In the genomic region with DNA sequence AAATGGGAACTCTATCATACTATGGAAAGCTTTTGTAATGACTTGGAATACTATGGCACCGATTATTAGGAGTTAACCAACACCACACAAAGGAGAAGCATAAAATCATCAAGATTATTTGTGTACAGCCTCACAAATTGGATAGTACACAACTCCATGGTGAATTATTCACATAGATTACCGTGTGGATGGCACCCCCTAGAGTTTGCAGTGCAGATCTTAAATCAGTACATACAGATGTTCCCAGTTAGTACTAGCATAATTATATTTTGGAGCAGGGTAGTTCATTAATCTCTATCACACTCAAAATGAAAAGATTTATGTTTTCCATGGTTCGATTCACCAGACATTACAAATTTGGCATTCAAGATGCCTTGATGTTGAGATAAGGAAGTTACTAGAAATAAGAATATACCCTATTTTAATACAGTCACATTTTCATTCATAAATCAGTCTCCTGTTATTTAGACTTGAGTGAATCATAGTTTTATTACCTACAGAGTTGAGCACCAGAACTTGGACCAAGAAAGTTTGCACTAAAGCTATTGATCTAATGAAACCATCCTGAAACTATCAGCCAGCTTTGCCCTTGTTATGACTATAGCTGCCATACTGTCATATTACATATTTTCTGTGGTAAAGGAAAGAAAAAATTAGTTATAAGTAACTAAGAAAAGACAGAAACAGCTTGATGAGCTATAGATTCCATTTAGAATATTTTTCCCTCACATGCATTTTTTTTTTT, we compare ENCODE assay signal across 8 cellular contexts.
DNase-seq lines count a peak whose midpoint lies in the region; ATAC-seq and TF ChIP-seq lines count a peak whose summit lies in the region.

No MANE protein-coding gene starts in this region.

- DNase-seq in activated T-cell treated with anti-CD3 and anti-CD28 coated beads, Interleukin-2, amount 50 U/mL, for 24 hours = no peak
- DNase-seq in activated T-cell treated with anti-CD3 and anti-CD28 coated beads, Interleukin-2, amount 50 U/mL, for 1 hour = no peak
- DNase-seq in HFFc6 (no peak), PC-9 (peak in 1 of 2 experiments; percentile 14), foreskin keratinocyte (no peak), middle frontal gyrus (ENCODE audit: extremely low spot score, low spot score) (no peak), activated gamma-delta T cell (lab: John Stamatoyannopoulos, UW) (no peak)
- DNase-seq in naive thymus-derived CD8-positive, alpha-beta T cell = no peak

- H3K4me1 ChIP-seq in PC-9 (replicated peaks; ENCODE audit: insufficient read depth) (no peaks in the 10 kb centered on the region), foreskin keratinocyte (no peaks in the 10 kb centered on the region)

- H3K9me3 Mint-ChIP-seq in activated T-cell treated with anti-CD3 and anti-CD28 coated beads, Interleukin-2, amount 50 U/mL, for 24 hours = peaks cover 4% of the 10 kb centered on the region
- no peaks in the 10 kb centered on the region for H3K9me3 Mint-ChIP-seq in HFFc6
- H3K9me3 Mint-ChIP-seq in naive thymus-derived CD8-positive, alpha-beta T cell = peaks cover 0 to 3% (median 0%) of the 10 kb centered on the region in 9 donors

- peak overlapping the region; percentile 38 for H3K27ac Mint-ChIP-seq in activated T-cell treated with anti-CD3 and anti-CD28 coated beads, Interleukin-2, amount 50 U/mL, for 24 hours
- H3K27ac Mint-ChIP-seq in HFFc6 = no peak overlapping the region
- no peak overlapping the region for H3K27ac Mint-ChIP-seq in naive thymus-derived CD8-positive, alpha-beta T cell

- H3K9me3 ChIP-seq in PC-9 (ENCODE audit: insufficient read depth, low read depth) = no peaks in the 10 kb centered on the region

- no peaks in the 10 kb centered on the region for H3K36me3 ChIP-seq in PC-9 (ENCODE audit: low read depth)

- H3K4me3 ChIP-seq in PC-9 = no peak overlapping the region

- peaks cover 9% of the 10 kb centered on the region for H3K27me3 Mint-ChIP-seq in activated T-cell treated with anti-CD3 and anti-CD28 coated beads, Interleukin-2, amount 50 U/mL, for 24 hours
- no peaks in the 10 kb centered on the region for H3K27me3 Mint-ChIP-seq in HFFc6 (ENCODE audit: insufficient read depth)
- peaks cover 0 to 4% (median 0%) of the 10 kb centered on the region in 5 donors for H3K27me3 Mint-ChIP-seq in naive thymus-derived CD8-positive, alpha-beta T cell

- H3K9me2 ChIP-seq in PC-9 (ENCODE audit: insufficient read depth) = no peaks in the 10 kb centered on the region

- no peak overlapping the region for H3K27ac ChIP-seq in PC-9
- no peak overlapping the region for H3K27ac ChIP-seq in foreskin keratinocyte

- H3K36me3 Mint-ChIP-seq in activated T-cell treated with anti-CD3 and anti-CD28 coated beads, Interleukin-2, amount 50 U/mL, for 24 hours (ENCODE audit: low read depth) = no peaks in the 10 kb centered on the region
- H3K36me3 Mint-ChIP-seq in HFFc6 (ENCODE audit: low read depth) = no peaks in the 10 kb centered on the region
- no peaks in the 10 kb centered on the region for H3K36me3 Mint-ChIP-seq in naive thymus-derived CD8-positive, alpha-beta T cell

- intact Hi-C loops in PC-9 (cut with micrococcal nuclease; ENCODE audit: unreplicated experiment) = loop anchor here (2.0 to 10.0 kb wide), 4 partner anchors 270 to 1082 kb away; no protein-coding TSS in a partner anchor

- H3K27me3 ChIP-seq in PC-9 (ENCODE audit: insufficient read depth, low read depth) = no peaks in the 10 kb centered on the region
- no peaks in the 10 kb centered on the region for H3K27me3 ChIP-seq in foreskin keratinocyte

- TF ChIP-seq CTCF in HFFc6 (IDR thresholded peaks at IDR 0.05) (peak; percentile 24; the same call in 1 of the 2 replicates), PC-9 (conservative IDR thresholded peaks at IDR 0.05) (peak; percentile 67), foreskin keratinocyte (conservative IDR thresholded peaks at IDR 0.05) (peak; percentile 51)

- no peak overlapping the region for H3K4me2 ChIP-seq in PC-9

- no peaks in the 10 kb centered on the region for H4K20me1 ChIP-seq in PC-9 (ENCODE audit: insufficient read depth)

- H3K4me3 Mint-ChIP-seq in activated T-cell treated with anti-CD3 and anti-CD28 coated beads, Interleukin-2, amount 50 U/mL, for 24 hours = no peak overlapping the region
- no peak overlapping the region for H3K4me3 Mint-ChIP-seq in HFFc6
- no peak overlapping the region for H3K4me3 Mint-ChIP-seq in naive thymus-derived CD8-positive, alpha-beta T cell

- no TSS peak for BruUV-seq in PC-9 (replicated peaks; lab: Mats Ljungman, UMichigan)

- CTCF ChIA-PET in PC-9 (lab: Charles Lee) = interaction anchor here (0.6 kb wide), 2 partner anchors 464 to 952 kb away, joined by 7 to 8 read pairs; no protein-coding TSS in a partner anchor

- no peaks in the 10 kb centered on the region; the same call in 1 of the 2 replicates for H3F3A ChIP-seq in PC-9 (ENCODE audit: insufficient read depth, low read depth)

- H3K79me2 ChIP-seq in PC-9 (ENCODE audit: low read depth) = no peaks in the 10 kb centered on the region

- no peak overlapping the region for H2AFZ ChIP-seq in PC-9

- ATAC-seq in foreskin keratinocyte = no peak
- no peak for ATAC-seq in naive thymus-derived CD8-positive, alpha-beta T cell

- peaks cover 9% of the 10 kb centered on the region for H3K4me1 Mint-ChIP-seq in activated T-cell treated with anti-CD3 and anti-CD28 coated beads, Interleukin-2, amount 50 U/mL, for 24 hours (ENCODE audit: low read depth)
- H3K4me1 Mint-ChIP-seq in HFFc6 (ENCODE audit: low read depth) = no peaks in the 10 kb centered on the region
- H3K4me1 Mint-ChIP-seq in naive thymus-derived CD8-positive, alpha-beta T cell = no peaks in the 10 kb centered on the region

- POLR2A ChIA-PET in PC-9 (lab: Charles Lee; ENCODE audit: unreplicated experiment) = no interaction called here
- POLR2A ChIA-PET in naive thymus-derived CD8-positive, alpha-beta T cell (lab: Charles Lee) = no interaction called here
